ENCODE assay signal across 12 cellular contexts in the genomic region with DNA sequence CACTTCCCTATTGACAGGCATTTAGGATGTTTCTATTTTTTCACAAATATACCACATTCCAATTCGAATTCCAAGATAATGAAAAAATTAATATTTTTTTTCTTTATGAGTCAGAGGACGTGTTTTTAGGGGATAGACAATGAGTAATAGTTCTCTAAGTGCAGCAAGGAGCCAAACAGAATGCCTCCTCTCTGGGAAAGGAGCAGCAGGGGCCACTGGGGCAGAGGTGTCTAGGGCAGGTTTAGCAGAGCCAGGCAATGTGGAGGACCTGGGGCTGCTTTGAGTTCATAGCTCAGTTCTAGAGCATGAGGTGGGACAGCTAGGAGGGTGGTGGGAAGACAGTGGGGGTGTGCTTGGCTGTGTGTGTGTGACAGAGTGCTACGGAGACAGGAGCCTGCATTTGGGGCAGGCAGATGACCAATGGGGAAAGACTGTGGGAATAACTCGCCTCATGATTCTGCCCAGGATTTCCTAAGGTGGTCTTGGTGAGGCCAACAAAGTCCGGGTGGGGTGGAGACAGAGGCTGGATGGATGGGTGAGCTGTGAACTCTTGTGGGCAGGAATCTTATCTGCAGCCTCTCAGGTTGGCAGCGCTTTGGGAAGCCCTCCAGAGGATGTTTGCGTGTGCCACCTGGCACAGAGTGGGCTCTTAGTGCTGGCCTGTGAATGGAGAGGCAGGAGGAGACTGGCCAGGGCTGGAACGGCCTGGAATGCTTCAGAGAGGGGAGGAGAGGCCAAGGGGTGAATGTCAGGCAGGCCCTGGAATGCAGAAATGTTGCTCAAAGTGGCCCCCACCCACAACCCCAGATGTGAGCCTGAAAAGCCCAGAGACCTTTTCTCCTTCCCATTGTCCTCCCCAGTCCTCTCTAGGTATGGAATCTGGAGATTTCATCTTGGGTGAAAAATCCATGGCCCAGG. TPM values are rescaled to one million over a fixed set of nuclear protein-coding genes. Genes with fewer than 3 reads are reported as not detected.
DNase-seq lines count a peak whose midpoint lies in the region; ATAC-seq, FAIRE-seq and TF ChIP-seq lines count a peak whose summit lies in the region.
"Had no signal": no experiment of that assay in that cellular context is flagged by ENCODE, and none has a peak within 500 bp of the region (broad histone marks: within the 10 kb centered on the region; RNA-seq: fewer than 3 reads in every experiment).

No MANE protein-coding gene starts in this region.

- intact Hi-C loops in lower lobe of right lung (cut with DNase I) = no loop called here

- no peak overlapping the region for H2AFZ ChIP-seq in ACC112 (ENCODE audit: low read length, unreplicated experiment)

- H3K27me3 ChIP-seq in ACC112 (ENCODE audit: insufficient read depth, low read length) (no peaks in the 10 kb centered on the region), lower lobe of right lung (ENCODE audit: low read depth) (peaks cover 20% of the 10 kb centered on the region)
- H3K27me3 ChIP-seq: ovary had no signal

- ATAC-seq in lower lobe of right lung = peak; percentile 75 to 76
- no peak for ATAC-seq in stimulated activated memory B cell treated with anti-CD40 and anti-IgM and Interleukin-4, amounts not matched to agents 10 μg/mL and 1 μg/mL and 100 μg/mL, for 72 hours

- H3K27ac Mint-ChIP-seq in stimulated activated memory B cell treated with anti-CD40 and anti-IgM and Interleukin-4, amounts not matched to agents 10 μg/mL and 1 μg/mL and 100 μg/mL, for 72 hours = no peak overlapping the region

- peak overlapping the region; percentile 12; the same call in 1 of the 2 replicates for H3K4me3 ChIP-seq in ACC112 (ENCODE audit: low read depth, low read length)
- H3K4me3 ChIP-seq in choroid plexus epithelial cell (ENCODE audit: low read depth, low read length) = no peak overlapping the region
- no peak overlapping the region for H3K4me3 ChIP-seq in lower lobe of right lung
- H3K4me3 ChIP-seq: ovary had no signal

- H3K36me3 ChIP-seq in ACC112 (ENCODE audit: insufficient read depth, low read length) (no peaks in the 10 kb centered on the region), lower lobe of right lung (no peaks in the 10 kb centered on the region)
- H3K36me3 ChIP-seq: ovary had no signal

- H3K4me1 Mint-ChIP-seq in stimulated activated memory B cell treated with anti-CD40 and anti-IgM and Interleukin-4, amounts not matched to agents 10 μg/mL and 1 μg/mL and 100 μg/mL, for 72 hours = no peaks in the 10 kb centered on the region

- TF ChIP-seq CTCF in choroid plexus epithelial cell (conservative IDR thresholded peaks at IDR 0.05; ENCODE audit: low read depth, low read length) = no peak
- no peak for TF ChIP-seq CTCF in lower lobe of right lung (IDR thresholded peaks at IDR 0.05)

- H3K9me3 ChIP-seq in lower lobe of right lung = no peaks in the 10 kb centered on the region
- H3K9me3 ChIP-seq: ovary had no signal

- H3K4me1 ChIP-seq in ACC112 (ENCODE audit: control insufficient read depth, insufficient read depth, low read length, unreplicated experiment) (peaks cover 56% of the 10 kb centered on the region), lower lobe of right lung (peaks cover 19% of the 10 kb centered on the region)

- peaks cover 74% of the 10 kb centered on the region for H3K27me3 Mint-ChIP-seq in stimulated activated memory B cell treated with anti-CD40 and anti-IgM and Interleukin-4, amounts not matched to agents 10 μg/mL and 1 μg/mL and 100 μg/mL, for 72 hours

- DNase-seq in HTR-8/SVneo (ENCODE audit: insufficient read length, low spot score) (peak; percentile 76), choroid plexus epithelial cell (ENCODE audit: low read depth) (peak; percentile 90), lower lobe of right lung (peak; percentile 79), CD1c-positive myeloid dendritic cell (ENCODE audit: extremely low spot score) (no peak), NCI-H1436 (lab: John Stamatoyannopoulos, UW) (no peak)
- DNase-seq in activated CD4-positive, CD25-positive, alpha-beta regulatory T cell (lab: John Stamatoyannopoulos, UW) = no peak
- DNase-seq: C1 segment of cervical spinal cord, NCI-H1092 treated with DMSO at 0.1 percent for 48 hours, ovary, T-helper 1 cell had no signal

- H3K9me3 Mint-ChIP-seq in stimulated activated memory B cell treated with anti-CD40 and anti-IgM and Interleukin-4, amounts not matched to agents 10 μg/mL and 1 μg/mL and 100 μg/mL, for 72 hours = no peaks in the 10 kb centered on the region

- peak; percentile 49 for FAIRE-seq in HTR-8/SVneo (lab: Jason Lieb, UNC)

- H3K4me3 Mint-ChIP-seq in stimulated activated memory B cell treated with anti-CD40 and anti-IgM and Interleukin-4, amounts not matched to agents 10 μg/mL and 1 μg/mL and 100 μg/mL, for 72 hours = no peak overlapping the region

- H3K79me2 ChIP-seq in ACC112 (ENCODE audit: control insufficient read depth, insufficient read depth, low read length, unreplicated experiment) = no peaks in the 10 kb centered on the region

- no peaks in the 10 kb centered on the region for H3K36me3 Mint-ChIP-seq in stimulated activated memory B cell treated with anti-CD40 and anti-IgM and Interleukin-4, amounts not matched to agents 10 μg/mL and 1 μg/mL and 100 μg/mL, for 72 hours

- H3K27ac ChIP-seq in ACC112 (ENCODE audit: low read depth, low read length) (peak overlapping the region; percentile 95), lower lobe of right lung (peak overlapping the region; percentile 85)
- H3K27ac ChIP-seq: ovary had no signal

RNA-seq across cellular contexts. Expression of a gene that starts 2.4 kb away (rescaled TPM):
- 257 TPM for total RNA-seq in lower lobe of right lung

RNA-seq across cellular contexts. Expression of a gene that starts 38.8 kb away (rescaled TPM):
- total RNA-seq in lower lobe of right lung = 3.0 TPM

RNA-seq across cellular contexts. Expression of a gene that starts 43.8 kb away (rescaled TPM):
- 0.74 TPM for total RNA-seq in lower lobe of right lung

Comparison
In these comparisons a context has a peak if more than half of its experiments do, and no peak if none do; other contexts are left out.
1. DNase-seq: peak in HTR-8/SVneo (single experiment), choroid plexus epithelial cell (single experiment) and lower lobe of right lung (single experiment); none in activated CD4-positive, CD25-positive, alpha-beta regulatory T cell (0 of 4), CD1c-positive myeloid dendritic cell (single experiment) and NCI-H1436 (single experiment).